21 cellular contexts compared by ENCODE assay signal in the genomic region with DNA sequence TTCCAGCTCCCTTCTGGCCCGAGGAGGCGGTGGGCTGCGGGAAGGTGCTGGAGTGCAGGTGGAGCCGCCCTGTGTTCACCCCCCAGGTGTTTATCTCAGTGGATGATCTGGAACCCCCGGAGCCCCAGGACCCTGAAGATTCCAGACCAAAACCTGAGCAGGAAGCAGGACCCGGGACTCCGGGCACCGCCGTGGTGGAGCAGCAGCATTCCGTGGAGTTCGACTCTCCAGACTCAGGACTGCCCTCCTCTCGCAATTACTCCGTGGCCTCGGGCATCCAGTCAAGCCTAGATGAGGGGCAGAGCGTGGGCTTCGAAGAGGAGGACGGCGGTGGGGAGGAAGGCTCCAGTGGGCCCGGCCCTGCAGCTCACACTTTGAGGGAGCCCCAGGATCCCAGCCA.
"Had no signal": no experiment of that assay in that cellular context is flagged by ENCODE, and none has a peak within 500 bp of the region (broad histone marks: within the 10 kb centered on the region; RNA-seq: fewer than 3 reads in every experiment).

No MANE protein-coding gene starts in this region.

- H3K9me3 ChIP-seq: left lung, tibial artery had no signal

- DNase-seq: activated B cell treated with CpG ODN at 0.5 μM for 24 hours; activated CD4-positive, alpha-beta T cell treated with anti-CD3 and anti-CD28 coated beads for 36 hours; activated CD4-positive, alpha-beta T cell treated with anti-CD3 and anti-CD28 coated beads, Interleukin-2, amount 50 U/mL, for 4 hours; activated CD8-positive, alpha-beta memory T cell treated with anti-CD3 and anti-CD28 coated beads for 24 hours; activated CD8-positive, alpha-beta memory T cell treated with anti-CD3 and anti-CD28 coated beads, Interleukin-2, amount 50 U/mL, for 4 hours; activated naive CD4-positive, alpha-beta T cell treated with Interleukin-2 at 50 U/mL for 16 hours; activated naive CD8-positive, alpha-beta T cell treated with anti-CD3 and anti-CD28 coated beads for 36 hours; activated T-cell treated with anti-CD3 and anti-CD28 coated beads, Interleukin-2, amount 50 U/mL, for 24 hours; cerebellar nuclear complex; cortex of kidney; left lung; naive thymus-derived CD8-positive, alpha-beta T cell; stimulated activated CD4-positive, alpha-beta T cell treated with anti-CD3 and anti-CD28 coated beads, Interleukin-4, amount 100 ng/mL, for 24 hours; stimulated activated naive CD8-positive, alpha-beta T cell treated with anti-CD3 and anti-CD28 coated beads, Interleukin-15, Interleukin-2, amounts not matched to agents 100 U/mL and 50 U/mL, for 24 hours; substantia nigra; T-helper 1 cell; T-helper 9 cell; tibial artery had no signal

- ATAC-seq: activated CD4-positive, alpha-beta T cell treated with anti-CD3 and anti-CD28 coated beads for 36 hours; foreskin keratinocyte; left lung; naive thymus-derived CD8-positive, alpha-beta T cell; stimulated activated naive CD8-positive, alpha-beta T cell treated with anti-CD3 and anti-CD28 coated beads, Interleukin-15, Interleukin-2, amounts not matched to agents 100 U/mL and 50 U/mL, for 24 hours had no signal

- H3K4me3 ChIP-seq: left lung, lung, tibial artery had no signal

- FAIRE-seq: bronchial epithelial cell had no signal

- H3K27me3 ChIP-seq: foreskin keratinocyte, left lung, tibial artery had no signal

- H3K27ac ChIP-seq: foreskin keratinocyte, left lung, tibial artery had no signal

- H3K4me1 ChIP-seq: foreskin keratinocyte, left lung, tibial artery had no signal
